Comparison of ENCODE assay signal across 8 cellular contexts in genomic region chr9:128340691-128341434, GRCh38.
A peak's percentile ranks its signal among the peaks of the same experiment; 100 is the strongest.
DNase-seq lines count a peak whose midpoint lies in the region; ATAC-seq and TF ChIP-seq lines count a peak whose summit lies in the region.

No MANE protein-coding gene starts in this region.

- H3K36me3 Mint-ChIP-seq in dendritic cell treated with granulocyte-macrophage colony-stimulating factor and Interleukin-4, amounts not matched to agents 40 ng/mL and 50 ng/mL, for 4 days (ENCODE audit: low read depth): peaks cover 33% of the 10 kb centered on the region

- peak overlapping the region; percentile 89 for H3K27ac Mint-ChIP-seq in dendritic cell treated with granulocyte-macrophage colony-stimulating factor and Interleukin-4, amounts not matched to agents 40 ng/mL and 50 ng/mL, for 4 days

- H3K9ac ChIP-seq in NT2/D1 (ENCODE audit: insufficient read length, low read depth) (peak overlapping the region; percentile 80), muscle layer of colon (ENCODE audit: low read length) (peak overlapping the region; percentile 53)

- H3K9me3 ChIP-seq in NT2/D1 (ENCODE audit: insufficient read depth, low read length) (no peaks in the 10 kb centered on the region), muscle layer of colon (ENCODE audit: low read length) (no peaks in the 10 kb centered on the region)

- peak overlapping the region; percentile 66 for H3K4me3 ChIP-seq in NT2/D1 (ENCODE audit: insufficient read length, low read depth)
- peak overlapping the region; percentile 66 to 68 for H3K4me3 ChIP-seq in muscle layer of colon (ENCODE audit: low read depth in 1 of 2, low read length in 2 of 2)

- POLR2A ChIA-PET in HEK293T (lab: Yijun Ruan, JAX): interaction anchor here (0.6 to 1.3 kb wide), 8 partner anchors 9 to 212 kb away, joined by 3 to 9 read pairs (median 4); partner anchors contain the start of genes CERCAM, GOLGA2 and SWI5

- peak; percentile 18 for DNase-seq in DMS53 treated with DMSO at 0.1 percent for 48 hours (lab: John Stamatoyannopoulos, UW; ENCODE audit: unreplicated experiment)
- no peak for DNase-seq in NT2/D1 (ENCODE audit: low read depth, low spot score)
- DNase-seq in activated effector memory CD4-positive, alpha-beta T cell treated with anti-CD3 and anti-CD28 coated beads, Interleukin-2, amount 50 U/mL, for 16 hours: no peak
- DNase-seq in HEK293T (ENCODE audit: extremely low spot score): no peak

- peak overlapping the region; percentile 94 for H3K4me3 Mint-ChIP-seq in dendritic cell treated with granulocyte-macrophage colony-stimulating factor and Interleukin-4, amounts not matched to agents 40 ng/mL and 50 ng/mL, for 4 days

- H3K27me3 Mint-ChIP-seq in dendritic cell treated with granulocyte-macrophage colony-stimulating factor and Interleukin-4, amounts not matched to agents 40 ng/mL and 50 ng/mL, for 4 days: no peaks in the 10 kb centered on the region

- H3K4me1 Mint-ChIP-seq in dendritic cell treated with granulocyte-macrophage colony-stimulating factor and Interleukin-4, amounts not matched to agents 40 ng/mL and 50 ng/mL, for 4 days (ENCODE audit: low read depth): peaks cover 7% of the 10 kb centered on the region

- CTCF ChIA-PET in HEK293T (lab: Yijun Ruan, JAX): interaction anchor here (0.6 to 1.3 kb wide), 9 partner anchors 13 to 355 kb away, joined by 3 to 11 read pairs (median 4); partner anchors contain the start of gene URM1

- H3K27me3 ChIP-seq in NT2/D1 (ENCODE audit: insufficient read depth, insufficient read length) (no peaks in the 10 kb centered on the region), muscle layer of colon (ENCODE audit: control insufficient read depth in 1 of 2, insufficient read depth in 2 of 2, low read length in 2 of 2) (no peaks in the 10 kb centered on the region)

- peak overlapping the region; percentile 52 for H3K27ac ChIP-seq in muscle layer of colon (ENCODE audit: low read depth, low read length)

- peak; percentile 8 for ATAC-seq in GM21825 (IDR thresholded peaks at IDR 0.05; ENCODE audit: unreplicated experiment)
- ATAC-seq in HG03378 (IDR thresholded peaks at IDR 0.05; ENCODE audit: unreplicated experiment): no peak

- peaks cover 45% of the 10 kb centered on the region for H3K36me3 ChIP-seq in NT2/D1 (ENCODE audit: insufficient read depth, insufficient read length, low read length)
- peaks cover 32% of the 10 kb centered on the region for H3K36me3 ChIP-seq in muscle layer of colon (ENCODE audit: insufficient read depth, low read length)

- H3K4me1 ChIP-seq in NT2/D1 (ENCODE audit: insufficient read depth, insufficient read length) (peaks cover 3% of the 10 kb centered on the region), muscle layer of colon (ENCODE audit: insufficient read depth, low read length) (peaks cover 6% of the 10 kb centered on the region)

- intact Hi-C loops in dendritic cell treated with granulocyte-macrophage colony-stimulating factor and Interleukin-4, amounts not matched to agents 40 ng/mL and 50 ng/mL, for 4 days (cut with micrococcal nuclease): loop anchor here (1.0 kb wide), 1 partner anchor 19 kb away; the partner anchor contains the start of genes COQ4 and TRUB2

- H3K9me3 Mint-ChIP-seq in dendritic cell treated with granulocyte-macrophage colony-stimulating factor and Interleukin-4, amounts not matched to agents 40 ng/mL and 50 ng/mL, for 4 days: no peaks in the 10 kb centered on the region

TF ChIP-seq in HEK293T, 16 proteins besides CTCF, POLR2A, EP300 and RAD21:
- TF ChIP-seq HDGF (IDR thresholded peaks at IDR 0.05; ENCODE audit: borderline replicate concordance): no peak
- TF ChIP-seq PKNOX1 (IDR thresholded peaks at IDR 0.05): no peak
- no peak for TF ChIP-seq ELF4 (IDR thresholded peaks at IDR 0.05)
